8 cellular contexts compared by ENCODE assay signal in genomic region chr9:127158995-127159801, GRCh38. TPM values are rescaled to one million over a fixed set of nuclear protein-coding genes. Genes with fewer than 3 reads are reported as not detected.
DNase-seq lines count a peak whose midpoint lies in the region; ATAC-seq and TF ChIP-seq lines count a peak whose summit lies in the region.

No MANE protein-coding gene starts in this region.

- DNase-seq in cardiac muscle cell (ENCODE audit: low read depth in 1 of 2, low spot score in 1 of 2), result peak; percentile 40 to 66
- no peak for DNase-seq in Right ventricle myocardium superior
- peak; percentile 51 for DNase-seq in mammary epithelial cell
- peak; percentile 79 for DNase-seq in left kidney (ENCODE audit: low read depth, low spot score)
- DNase-seq in ureter (ENCODE audit: low spot score), result peak; percentile 45
- no peak for DNase-seq in GDM1 (lab: John Stamatoyannopoulos, UW)
- no peak for DNase-seq in NCI-H2029 treated with DMSO at 0.1 percent for 48 hours (lab: John Stamatoyannopoulos, UW)

- intact Hi-C loops in Right ventricle myocardium superior (cut with DNase I), result no loop called here
- intact Hi-C loops in mammary epithelial cell (cut with micrococcal nuclease), result no loop called here

- H3K27me3 ChIP-seq in cardiac muscle cell (no peaks in the 10 kb centered on the region), mammary epithelial cell (ENCODE audit: insufficient read depth, low read length) (peaks cover 9% of the 10 kb centered on the region)

- H3K79me2 ChIP-seq in mammary epithelial cell (ENCODE audit: insufficient read depth, low read length), result no peaks in the 10 kb centered on the region

- TF ChIP-seq CTCF in cardiac muscle cell (IDR thresholded peaks at IDR 0.05; ENCODE audit: low read depth, low read length) (no peak), mammary epithelial cell (conservative IDR thresholded peaks at IDR 0.05 in 1 of 2, IDR thresholded peaks at IDR 0.05 in 1 of 2; ENCODE audit: extremely low read depth in 1 of 2, insufficient read depth in 1 of 2, low read depth in 1 of 2, low read length in 2 of 2) (no peak)

- H3K36me3 ChIP-seq in cardiac muscle cell, result no peaks in the 10 kb centered on the region
- H3K36me3 ChIP-seq in mammary epithelial cell (ENCODE audit: insufficient read depth, low read length), result no peaks in the 10 kb centered on the region

- no peaks in the 10 kb centered on the region for H4K20me1 ChIP-seq in mammary epithelial cell (ENCODE audit: insufficient read depth, low read length)

- ATAC-seq in Right ventricle myocardium superior (ENCODE audit: poor library complexity) (no peak), HG03469 (IDR thresholded peaks at IDR 0.05; ENCODE audit: unreplicated experiment) (no peak)

- in situ Hi-C loops in mammary epithelial cell (cut with MboI; ENCODE audit: low sequenced_read_pairs in 2 of 2), result no loop called here

- no peak overlapping the region for H3K27ac ChIP-seq in cardiac muscle cell
- H3K27ac ChIP-seq in mammary epithelial cell (ENCODE audit: insufficient read depth, low read depth, low read length), result no peak overlapping the region

- no peak overlapping the region for H2AFZ ChIP-seq in mammary epithelial cell (ENCODE audit: low read depth, low read length)

- WGBS in mammary epithelial cell (ENCODE audit: low coverage, missing lambda C conversion rate), result 64% methylated on average over 7 of the region's 7 CpGs

- no peak overlapping the region for H3K4me2 ChIP-seq in mammary epithelial cell (ENCODE audit: insufficient read depth, low read depth, low read length)

- dilution Hi-C loops in mammary epithelial cell (cut with HindIII; ENCODE audit: low sequenced_read_pairs), result no loop called here

- BruUV-seq in mammary epithelial cell (replicated peaks; lab: Mats Ljungman, UMichigan), result no TSS peak

- H3K4me3 ChIP-seq in cardiac muscle cell (no peak overlapping the region), mammary epithelial cell (replicated peaks in 1 of 3; ENCODE audit: insufficient read depth in 1 of 3, low read depth in 2 of 3, low read length in 3 of 3) (no peak overlapping the region)

- CTCF ChIA-PET in mammary epithelial cell (lab: Charles Lee; ENCODE audit: low non-redundant PET), result interaction anchor here (0.8 kb wide), 1 partner anchor 180 kb away, joined by 5 read pairs; no protein-coding TSS in a partner anchor

- no peak overlapping the region for H3K9ac ChIP-seq in mammary epithelial cell (ENCODE audit: insufficient read depth, low read length)

- H3K9me3 ChIP-seq in cardiac muscle cell (ENCODE audit: low read depth) (no peaks in the 10 kb centered on the region), mammary epithelial cell (replicated peaks; ENCODE audit: insufficient read depth, low read length) (no peaks in the 10 kb centered on the region)

- H3K4me1 ChIP-seq in cardiac muscle cell (ENCODE audit: low read depth) (no peaks in the 10 kb centered on the region), mammary epithelial cell (ENCODE audit: insufficient read depth, low read length) (peaks cover 4% of the 10 kb centered on the region)

RNA-seq across cellular contexts. Expression of gene ANGPTL2, which starts 36.8 kb away (rescaled TPM):
- total RNA-seq in cardiac muscle cell (3.6 and 5.8 TPM in 2 replicates), Right ventricle myocardium superior (32.6 TPM), mammary epithelial cell (1 to 10 TPM in 1 of 2 donors, not detected in 1; 1.5 TPM), ureter (22.2 TPM)
- polyA plus RNA-seq in cardiac muscle cell (3.0 and 6.7 TPM in 2 replicates), mammary epithelial cell (not detected)
- polyA minus RNA-seq in mammary epithelial cell, result not detected

Comparison
In these comparisons a context has a peak if more than half of its experiments do, and no peak if none do; other contexts are left out.
1. DNase-seq: peak in cardiac muscle cell (2 of 2), mammary epithelial cell (single experiment), left kidney (single experiment) and ureter (single experiment); none in Right ventricle myocardium superior (single experiment), GDM1 (single experiment) and NCI-H2029 treated with DMSO at 0.1 percent for 48 hours (single experiment).